21 cellular contexts compared by ENCODE assay signal in genomic region chr1:194624833-194625232, GRCh38.
"Had no signal": no experiment of that assay in that cellular context is flagged by ENCODE, and none has a peak within 500 bp of the region (broad histone marks: within the 10 kb centered on the region; RNA-seq: fewer than 3 reads in every experiment).

No MANE protein-coding gene starts in this region.

- H3K27ac ChIP-seq: colonic mucosa, esophagus muscularis mucosa, foreskin keratinocyte, heart left ventricle, hepatocyte, left lung, lower lobe of right lung had no signal

- H3K4me1 ChIP-seq: colonic mucosa, esophagus muscularis mucosa, foreskin keratinocyte, heart left ventricle, left lung, lower lobe of right lung had no signal

- H3K36me3 Mint-ChIP-seq: immature natural killer cell, naive B cell had no signal

- H3K79me2 ChIP-seq: hepatocyte had no signal

- H3K9me3 Mint-ChIP-seq: effector memory CD8-positive, alpha-beta T cell had no signal

- FAIRE-seq: endothelial cell of umbilical vein, keratinocyte had no signal

- H2AFZ ChIP-seq: hepatocyte had no signal

- H3K4me3 Mint-ChIP-seq: dendritic cell treated with granulocyte-macrophage colony-stimulating factor and Interleukin-4, amounts not matched to agents 40 ng/mL and 50 ng/mL, for 4 days; effector memory CD8-positive, alpha-beta T cell; immature natural killer cell; mesothelial cell of epicardium; naive B cell had no signal

- H3K27ac Mint-ChIP-seq: dendritic cell treated with granulocyte-macrophage colony-stimulating factor and Interleukin-4, amounts not matched to agents 40 ng/mL and 50 ng/mL, for 4 days; effector memory CD8-positive, alpha-beta T cell; immature natural killer cell; mesothelial cell of epicardium; naive B cell had no signal

- H3K4me1 Mint-ChIP-seq: immature natural killer cell, mesothelial cell of epicardium had no signal

- H3K36me3 ChIP-seq: colonic mucosa, esophagus muscularis mucosa, heart left ventricle, left lung, lower lobe of right lung had no signal

- H3K4me2 ChIP-seq: hepatocyte had no signal

- H3K27me3 ChIP-seq: colonic mucosa, esophagus muscularis mucosa, foreskin keratinocyte, heart left ventricle, hepatocyte, left lung had no signal

- DNase-seq: colonic mucosa; cortex of kidney; effector CD8-positive, alpha-beta T cell; effector memory CD8-positive, alpha-beta T cell; foreskin keratinocyte; heart left ventricle; hypothalamus; immature natural killer cell; left cardiac atrium; left lung; left ventricle myocardium superior; lower lobe of right lung; mesenchymal stem cell; mucosa of descending colon; naive B cell had no signal

- H3K27me3 Mint-ChIP-seq: dendritic cell treated with granulocyte-macrophage colony-stimulating factor and Interleukin-4, amounts not matched to agents 40 ng/mL and 50 ng/mL, for 4 days; effector memory CD8-positive, alpha-beta T cell; naive B cell had no signal

- H3K4me3 ChIP-seq: colonic mucosa, esophagus muscularis mucosa, heart left ventricle, hepatocyte, left lung, lower lobe of right lung, mucosa of descending colon had no signal

- H3K9me3 ChIP-seq: colonic mucosa, lower lobe of right lung, mucosa of descending colon had no signal
